10 cellular contexts compared by ENCODE assay signal in genomic region chr9:94031946-94032345, GRCh38. TPM values are rescaled to one million over a fixed set of nuclear protein-coding genes. Genes with fewer than 3 reads are reported as not detected.
DNase-seq lines count a peak whose midpoint lies in the region; ATAC-seq, FAIRE-seq and TF ChIP-seq lines count a peak whose summit lies in the region.
"Had no signal": no experiment of that assay in that cellular context is flagged by ENCODE, and none has a peak within 500 bp of the region (broad histone marks: within the 10 kb centered on the region; RNA-seq: fewer than 3 reads in every experiment).

No MANE protein-coding gene starts in this region.

- H3K36me3 ChIP-seq in HepG2 (replicated peaks in 1 of 2; ENCODE audit: control insufficient read depth in 1 of 2, insufficient read depth in 2 of 2, low read length in 2 of 2): no peaks in the 10 kb centered on the region
- no peaks in the 10 kb centered on the region for H3K36me3 ChIP-seq in right lobe of liver
- H3K36me3 ChIP-seq in adipocyte (ENCODE audit: control insufficient read depth, insufficient read depth, low read length, severe bottlenecking): no peaks in the 10 kb centered on the region

- no peak for TF ChIP-seq EP300 in HepG2 (IDR thresholded peaks at IDR 0.05; ENCODE audit: low read depth in 2 of 2, low read length in 2 of 2)
- TF ChIP-seq EP300 in HepG2 (CRISPR knock-in tag; IDR thresholded peaks at IDR 0.05; ENCODE audit: borderline replicate concordance): no peak

- no peak overlapping the region for H3K27ac Mint-ChIP-seq in mesothelial cell of epicardium
- H3K27ac Mint-ChIP-seq in CD14-positive monocyte: no peak overlapping the region

- WGBS in HepG2 (ENCODE audit: low lambda C conversion rate): 77% methylated on average over 3 of the region's 3 CpGs
- WGBS in right lobe of liver (ENCODE audit: insufficient coverage, low coverage, low lambda C conversion rate, missing lambda C conversion rate): 96% methylated on average over 3 of the region's 3 CpGs

- BruUV-seq in HepG2 (replicated peaks; lab: Mats Ljungman, UMichigan): TSS peak; percentile 61

- intact Hi-C loops in HepG2 (cut with micrococcal nuclease; ENCODE audit: unreplicated experiment): no loop called here
- intact Hi-C loops in right lobe of liver (cut with DNase I): no loop called here
- intact Hi-C loops in CD14-positive monocyte (cut with micrococcal nuclease): loop anchor here in 1 of 2 donors (5.0 kb wide), 1 partner anchor 465 kb away; no protein-coding TSS in a partner anchor

- H3K36me3 Mint-ChIP-seq in mesothelial cell of epicardium: peaks cover 7% of the 10 kb centered on the region
- H3K36me3 Mint-ChIP-seq in CD14-positive monocyte: peaks cover 2 to 4% of the 10 kb centered on the region in 2 donors

- H3K4me2 ChIP-seq in HepG2 (ENCODE audit: low read depth, low read length): peak overlapping the region; percentile 77

- H3K27me3 Mint-ChIP-seq in mesothelial cell of epicardium (ENCODE audit: low read depth): no peaks in the 10 kb centered on the region
- H3K27me3 Mint-ChIP-seq in CD14-positive monocyte (ENCODE audit: low read depth in 3 of 3): peaks cover 4 to 14% (median 11%) of the 10 kb centered on the region in 3 donors

- H3K4me3 Mint-ChIP-seq in mesothelial cell of epicardium (peak overlapping the region; percentile 95), CD14-positive monocyte (peak overlapping the region in 1 of 2 donors; percentile 96)

- CTCF ChIA-PET in HepG2 (lab: Yijun Ruan, JAX; ENCODE audit: low intra/inter-chr PET ratio, low total read pairs): no interaction called here

- peaks cover 22% of the 10 kb centered on the region for H3K79me2 ChIP-seq in HepG2 (ENCODE audit: insufficient read depth, low read length)

- no peak overlapping the region for H3K9ac ChIP-seq in HepG2 (ENCODE audit: insufficient read depth, low read depth, low read length)
- H3K9ac ChIP-seq in adipocyte (ENCODE audit: low read length): peak overlapping the region; percentile 91

- no peak for ATAC-seq in HepG2
- no peak for ATAC-seq in right lobe of liver
- ATAC-seq in HG02852 (IDR thresholded peaks at IDR 0.05; ENCODE audit: unreplicated experiment): no peak
- no peak for ATAC-seq in GM19397 (IDR thresholded peaks at IDR 0.05; ENCODE audit: unreplicated experiment)
- no peak for ATAC-seq in HG03354 (IDR thresholded peaks at IDR 0.05; ENCODE audit: poor library complexity, severe bottlenecking, unreplicated experiment)

- H3K27ac ChIP-seq in HepG2 (ENCODE audit: extremely low read length, insufficient read depth, low read length) (no peak overlapping the region), right lobe of liver (no peak overlapping the region)

- H3K9me3 ChIP-seq in HepG2 (ENCODE audit: low read length) (no peaks in the 10 kb centered on the region), right lobe of liver (no peaks in the 10 kb centered on the region), adipocyte (ENCODE audit: control insufficient read depth, low read length) (no peaks in the 10 kb centered on the region)

- POLR2A ChIA-PET in HepG2 (lab: Yijun Ruan, JAX): interaction anchor here (1.6 kb wide), 1 partner anchor 134 kb away, joined by 6 read pairs; no protein-coding TSS in a partner anchor

- H3K4me1 ChIP-seq in HepG2 (ENCODE audit: insufficient read depth, low read length) (peaks cover 29% of the 10 kb centered on the region), right lobe of liver (no peaks in the 10 kb centered on the region), adipocyte (ENCODE audit: control insufficient read depth, insufficient read depth, low read length) (peaks cover 10% of the 10 kb centered on the region)

- H3K27me3 ChIP-seq in HepG2 (ENCODE audit: control insufficient read depth in 1 of 2, insufficient read depth in 2 of 2, low read length in 2 of 2): no peaks in the 10 kb centered on the region; a peak in 1 of 5 replicates
- H3K27me3 ChIP-seq in right lobe of liver: no peaks in the 10 kb centered on the region
- no peaks in the 10 kb centered on the region for H3K27me3 ChIP-seq in adipocyte (replicated peaks; ENCODE audit: control insufficient read depth, insufficient read depth, low read length)

- TF ChIP-seq RAD21 in HepG2 (CRISPR knock-in tag; IDR thresholded peaks at IDR 0.05): no peak

- DNase-seq in HepG2 (ENCODE audit: low spot score) (no peak), right lobe of liver (no peak), adipocyte (ENCODE audit: low read depth) (no peak), mesothelial cell of epicardium (ENCODE audit: low spot score in 2 of 2, unreplicated experiment in 2 of 2) (no peak), CD14-positive monocyte (ENCODE audit: low spot score) (no peak)
- DNase-seq: KBM-7 had no signal

- TF ChIP-seq CTCF in HepG2 (CRISPR knock-in tag; IDR thresholded peaks at IDR 0.05): no peak
- no peak for TF ChIP-seq CTCF in right lobe of liver (IDR thresholded peaks at IDR 0.05)
- no peak for TF ChIP-seq CTCF in mesothelial cell of epicardium (IDR thresholded peaks at IDR 0.05; ENCODE audit: unreplicated experiment)
- no peak for TF ChIP-seq CTCF in CD14-positive monocyte (IDR thresholded peaks at IDR 0.05)

- TF ChIP-seq POLR2A in HepG2 (IDR thresholded peaks at IDR 0.05; ENCODE audit: insufficient read depth in 1 of 2, low read depth in 2 of 2, low read length in 2 of 2) (no peak), right lobe of liver (IDR thresholded peaks at IDR 0.05) (no peak)

- H3K4me3 ChIP-seq in HepG2 (replicated peaks in 1 of 3; ENCODE audit: insufficient read depth in 1 of 3, low read depth in 2 of 3, low read length in 3 of 3): peak overlapping the region in 1 of 3 experiments; percentile 92; a peak in 2 of 6 replicates
- H3K4me3 ChIP-seq in right lobe of liver: no peak overlapping the region
- peak overlapping the region; percentile 94 for H3K4me3 ChIP-seq in adipocyte (ENCODE audit: low read length)

- H4K20me1 ChIP-seq in HepG2 (ENCODE audit: insufficient read depth, low read length): no peaks in the 10 kb centered on the region

- no peak overlapping the region for H2AFZ ChIP-seq in HepG2 (ENCODE audit: low read length)

- in situ Hi-C loops in HepG2 (cut with HindIII; ENCODE audit: extremely low pct_ligation_motif_present, low pct_unique_long_range_greater_than_20kb): no loop called here

- H3K4me1 Mint-ChIP-seq in mesothelial cell of epicardium (peaks cover 9% of the 10 kb centered on the region), CD14-positive monocyte (peaks cover 16% of the 10 kb centered on the region)

- H3K9me3 Mint-ChIP-seq in mesothelial cell of epicardium (peaks cover 11% of the 10 kb centered on the region), CD14-positive monocyte (peaks cover 0 to 5% (median 3%) of the 10 kb centered on the region in 7 donors)

- FAIRE-seq in HepG2 (lab: Jason Lieb, UNC): no peak
- FAIRE-seq: colon had no signal

TF ChIP-seq in HepG2, 621 proteins besides CTCF, POLR2A, EP300 and RAD21:
- no peak for TF ChIP-seq LCORL (IDR thresholded peaks at IDR 0.05)
- TF ChIP-seq LCORL (CRISPR knock-in tag; IDR thresholded peaks at IDR 0.05): no peak
- 0 out of 2 replicates have a peak, but pooled peaks have one; percentile 0 for TF ChIP-seq PLSCR1 (CRISPR knock-in tag; IDR thresholded peaks at IDR 0.05; ENCODE audit: borderline replicate concordance)

RNA-seq across cellular contexts. Expression of gene PTPDC1, which starts 52.3 kb away (rescaled TPM):
- total RNA-seq in HepG2 (2016; rRNA removed; fragmentation: Illumina TruSeq; extraction: Trizol): 5.2 and 6.1 TPM in 2 replicates
- total RNA-seq in HepG2 (2016; cell fraction: cytosol; rRNA removed; fragmentation: Illumina TruSeq; extraction: Trizol; ENCODE audit: low read depth): 2.1 and 2.6 TPM in 2 replicates
- total RNA-seq in HepG2 (2016; cell fraction: insoluble cytoplasmic fraction; rRNA removed; fragmentation: Illumina TruSeq; extraction: Trizol): 4.5 and 6.2 TPM in 2 replicates
- 4.3 and 4.6 TPM in 2 replicates for total RNA-seq in HepG2 (2016; cell fraction: membrane; rRNA removed; fragmentation: Illumina TruSeq; extraction: Trizol)
- 14.0 and 15.5 TPM in 2 replicates for total RNA-seq in HepG2 (2016; cell fraction: nucleus; rRNA removed; fragmentation: Illumina TruSeq; extraction: Trizol)
- 6.9 and 8.6 TPM in 2 replicates for polyA plus RNA-seq in HepG2 (2011; rRNA removed)
- polyA plus RNA-seq in HepG2 (2011; cell fraction: cytosol; rRNA removed): 2.7 and 3.2 TPM in 2 replicates
- polyA plus RNA-seq in HepG2 (2011; cell fraction: nucleus; rRNA removed): 18.2 and 19.4 TPM in 2 replicates
- 3.9 and 4.0 TPM in 2 replicates for polyA plus RNA-seq in HepG2 (2012)
- polyA plus RNA-seq in HepG2 (2016; cell fraction: cytosol; fragmentation: Illumina TruSeq; extraction: Trizol; ENCODE audit: low read depth): 0.62 and 0.63 TPM in 2 replicates
- 3.2 and 3.6 TPM in 2 replicates for polyA plus RNA-seq in HepG2 (2016; cell fraction: insoluble cytoplasmic fraction; fragmentation: Illumina TruSeq; extraction: Trizol; ENCODE audit: low read depth)
- 1.7 and 2.0 TPM in 2 replicates for polyA plus RNA-seq in HepG2 (2016; cell fraction: membrane; fragmentation: Illumina TruSeq; extraction: Trizol; ENCODE audit: low read depth)
- 16.3 and 16.6 TPM in 2 replicates for polyA plus RNA-seq in HepG2 (2016; cell fraction: nucleus; fragmentation: Illumina TruSeq; extraction: Trizol; ENCODE audit: insufficient read depth, low read depth)
- 8.4 and 10.0 TPM in 2 replicates for polyA minus RNA-seq in HepG2 (2011; rRNA and poly(A)+ RNA removed; ENCODE audit: low replicate concordance)
- polyA minus RNA-seq in HepG2 (2011; cell fraction: cytosol; rRNA and poly(A)+ RNA removed): 3.9 and 4.9 TPM in 2 replicates
- 28.6 and 30.5 TPM in 2 replicates for polyA minus RNA-seq in HepG2 (2011; cell fraction: nucleus; rRNA and poly(A)+ RNA removed)
- 1 to 10 TPM in 5 of 6 experiments, under 1 TPM in 1; 0.86 to 3.3 (median 1.8) TPM for total RNA-seq in right lobe of liver
- 12.0 to 13.7 TPM (median 12.7 TPM) in 3 replicates for total RNA-seq in mesothelial cell of epicardium
- under 1 TPM; 0.32 to 0.95 TPM for polyA plus RNA-seq in CD14-positive monocyte
